In genomic region chr13:114110091-114110829, GRCh38 we compare ENCODE assay signal across 8 cellular contexts. TPM values are rescaled to one million over a fixed set of nuclear protein-coding genes. Genes with fewer than 3 reads are reported as not detected.
DNase-seq lines count a peak whose midpoint lies in the region; ATAC-seq and TF ChIP-seq lines count a peak whose summit lies in the region.

No MANE protein-coding gene starts in this region.

- H3K9me3 ChIP-seq in OCI-LY7 (ENCODE audit: low read length) = no peaks in the 10 kb centered on the region
- no peaks in the 10 kb centered on the region for H3K9me3 ChIP-seq in iPS-15b (ENCODE audit: control insufficient read depth, insufficient read depth, low read length)
- no peaks in the 10 kb centered on the region for H3K9me3 ChIP-seq in PC-3 (ENCODE audit: low read length)

- ATAC-seq in GM21529 (IDR thresholded peaks at IDR 0.05; ENCODE audit: unreplicated experiment) (peak; percentile 57), GM19467 (IDR thresholded peaks at IDR 0.05; ENCODE audit: unreplicated experiment) (no peak), PC-3 (no peak)

- CTCF ChIA-PET in OCI-LY7 (lab: Charles Lee; ENCODE audit: unreplicated experiment) = interaction anchor here (0.7 kb wide), 1 partner anchor 85 kb away, joined by 3 read pairs; no protein-coding TSS in a partner anchor
- CTCF ChIA-PET in PC-3 (lab: Charles Lee) = no interaction called here

- H3K27me3 ChIP-seq in iPS-15b (ENCODE audit: control insufficient read depth, insufficient read depth, low read length) (no peaks in the 10 kb centered on the region), PC-3 (ENCODE audit: low read length) (no peaks in the 10 kb centered on the region)

- TF ChIP-seq CTCF in AG10803 (conservative IDR thresholded peaks at IDR 0.05; ENCODE audit: low read length) (peak; percentile 16), OCI-LY7 (conservative IDR thresholded peaks at IDR 0.05; ENCODE audit: low read length) (peak; percentile 54), PC-3 (conservative IDR thresholded peaks at IDR 0.05; ENCODE audit: low read depth, low read length) (no peak)

- H3K36me3 ChIP-seq in OCI-LY7 (ENCODE audit: insufficient read depth, low read length) (no peaks in the 10 kb centered on the region), iPS-15b (ENCODE audit: control insufficient read depth, insufficient read depth, low read length) (peaks cover 8% of the 10 kb centered on the region), PC-3 (ENCODE audit: low read depth, low read length) (no peaks in the 10 kb centered on the region)

- H4K20me1 ChIP-seq in OCI-LY7 (ENCODE audit: insufficient read depth, low read length) = no peaks in the 10 kb centered on the region
- H4K20me1 ChIP-seq in PC-3 (ENCODE audit: low read length) = no peaks in the 10 kb centered on the region

- H2AFZ ChIP-seq in OCI-LY7 (ENCODE audit: low read length) = peak overlapping the region; percentile 55; the same call in 1 of the 2 replicates
- H2AFZ ChIP-seq in PC-3 (ENCODE audit: low read length) = no peak overlapping the region

- H3K79me2 ChIP-seq in OCI-LY7 (ENCODE audit: insufficient read depth, low read depth, low read length) (no peaks in the 10 kb centered on the region), PC-3 (ENCODE audit: low read length) (peaks cover 8% of the 10 kb centered on the region)

- DNase-seq in AG10803 (ENCODE audit: low read depth) = peak; percentile 48
- peak; percentile 84 for DNase-seq in OCI-LY7 (ENCODE audit: low spot score)
- DNase-seq in activated effector memory CD4-positive, alpha-beta T cell treated with Interleukin-2 at 50 U/mL for 16 hours = peak; percentile 76
- DNase-seq in stimulated activated CD4-positive, alpha-beta T cell treated with anti-CD3 and anti-CD28 coated beads, TNF-alpha, amount 100 ng/mL, for 48 hours (ENCODE audit: low read depth in 3 of 3) = peak in 2 of 3 donors; percentile 57 to 60
- no peak for DNase-seq in PC-3

- H3K4me1 ChIP-seq in OCI-LY7 (ENCODE audit: insufficient read depth, low read length, poor library complexity, severe bottlenecking) (peaks cover 29% of the 10 kb centered on the region), iPS-15b (ENCODE audit: control insufficient read depth, insufficient read depth, low read length) (peaks cover 9% of the 10 kb centered on the region), PC-3 (ENCODE audit: insufficient read depth, low read length) (peaks cover 9% of the 10 kb centered on the region)

- peak overlapping the region; percentile 26 for H3K9ac ChIP-seq in iPS-15b (ENCODE audit: low read depth, low read length)
- H3K9ac ChIP-seq in PC-3 (ENCODE audit: low read length) = no peak overlapping the region

- no TSS peak for BruUV-seq in OCI-LY7 (replicated peaks; lab: Mats Ljungman, UMichigan)
- no TSS peak for BruUV-seq in PC-3 (replicated peaks; lab: Mats Ljungman, UMichigan)

- H3K4me3 ChIP-seq in AG10803 (ENCODE audit: low read length) (no peak overlapping the region), OCI-LY7 (ENCODE audit: low read depth, low read length, poor library complexity, severe bottlenecking) (peak overlapping the region; percentile 14), iPS-15b (ENCODE audit: low read depth, low read length) (no peak overlapping the region), PC-3 (ENCODE audit: low read length) (no peak overlapping the region)

- intact Hi-C loops in OCI-LY7 (cut with micrococcal nuclease; ENCODE audit: unreplicated experiment) (loop anchor here (1.0 to 2.0 kb wide), 2 partner anchors 43 to 85 kb away; no protein-coding TSS in a partner anchor), PC-3 (cut with micrococcal nuclease) (no loop called here)

- H3F3A ChIP-seq in PC-3 (ENCODE audit: low read length, unreplicated experiment) = no peaks in the 10 kb centered on the region

- POLR2A ChIA-PET in OCI-LY7 (lab: Charles Lee) = interaction anchor here (1.1 kb wide), 1 partner anchor 67 kb away, joined by 3 read pairs; no protein-coding TSS in a partner anchor
- POLR2A ChIA-PET in PC-3 (lab: Charles Lee; ENCODE audit: unreplicated experiment) = no interaction called here

- H3K4me2 ChIP-seq in OCI-LY7 (ENCODE audit: low read length) (peak overlapping the region; percentile 62), PC-3 (ENCODE audit: low read length) (no peak overlapping the region)

- H3K27ac ChIP-seq in OCI-LY7 (ENCODE audit: low read depth, low read length, poor library complexity, severe bottlenecking) = peak overlapping the region; percentile 55
- H3K27ac ChIP-seq in PC-3 (ENCODE audit: low read length) = no peak overlapping the region

- no peaks in the 10 kb centered on the region for H3K9me2 ChIP-seq in OCI-LY7 (ENCODE audit: insufficient read depth, low read length)
- H3K9me2 ChIP-seq in PC-3 (replicated peaks; ENCODE audit: low read length) = no peaks in the 10 kb centered on the region

RNA-seq across cellular contexts. Expression of gene RASA3, which starts 22.2 kb away (rescaled TPM):
- 3.6 and 4.4 TPM in 2 replicates for total RNA-seq in OCI-LY7 (2014; rRNA removed; shearing (Covaris generic))
- total RNA-seq in OCI-LY7 (2022) (15.0 and 17.9 TPM in 2 replicates), PC-3 (2014; rRNA removed) (9.1 and 9.4 TPM in 2 replicates)
